Comparison of ENCODE assay signal across 8 cellular contexts in the genomic region with DNA sequence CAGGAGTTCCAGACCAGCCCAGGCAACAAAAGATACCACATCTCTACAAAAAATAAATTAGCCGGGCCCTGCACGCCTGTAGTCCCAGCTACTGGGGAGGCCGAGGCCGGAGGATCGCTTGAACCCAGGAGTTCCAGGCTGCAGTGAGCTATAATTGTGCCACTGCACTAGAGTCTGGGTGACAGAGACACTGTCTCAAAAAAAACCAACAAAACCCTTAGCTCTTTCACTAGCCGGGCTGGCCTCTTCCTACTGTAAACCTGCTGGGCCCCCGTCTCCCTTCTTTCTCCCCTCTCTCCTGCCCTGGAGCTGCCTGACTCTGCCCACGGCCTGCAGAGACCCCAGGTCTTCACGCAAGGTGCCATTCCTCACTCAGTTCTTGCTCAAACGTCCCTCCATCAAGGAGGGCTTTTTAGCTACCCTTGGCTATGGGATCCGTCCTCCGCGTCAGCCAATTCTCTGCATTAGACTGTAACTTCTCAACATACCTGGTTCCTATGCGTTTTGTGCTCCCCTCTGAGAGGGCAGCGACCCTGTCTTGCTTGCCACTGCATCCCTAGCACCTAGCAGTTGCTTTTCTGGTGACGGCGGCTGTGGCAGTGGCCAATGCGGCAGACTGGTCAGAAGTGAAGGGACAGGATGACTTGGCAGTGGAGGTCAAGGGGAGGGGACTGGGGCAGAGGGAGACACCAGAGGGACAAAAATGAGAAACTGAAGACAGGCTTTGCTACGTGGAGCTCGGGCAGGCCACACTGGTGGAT. TPM values are rescaled to one million over a fixed set of nuclear protein-coding genes. Genes with fewer than 3 reads are reported as not detected.
DNase-seq lines count a peak whose midpoint lies in the region; ATAC-seq, FAIRE-seq and TF ChIP-seq lines count a peak whose summit lies in the region.
"Had no signal": no experiment of that assay in that cellular context is flagged by ENCODE, and none has a peak within 500 bp of the region (broad histone marks: within the 10 kb centered on the region; RNA-seq: fewer than 3 reads in every experiment).

No MANE protein-coding gene starts in this region.

- peak overlapping the region; percentile 88 for H3K4me2 ChIP-seq in HCT116 (ENCODE audit: low read length)
- no peak overlapping the region for H3K4me2 ChIP-seq in astrocyte (ENCODE audit: low read length)

- H3K27me3 Mint-ChIP-seq in Caco-2 (ENCODE audit: insufficient read depth, unreplicated experiment) (no peaks in the 10 kb centered on the region), astrocyte (ENCODE audit: low read depth, unreplicated experiment) (peaks cover 19% of the 10 kb centered on the region), nephron (ENCODE audit: low read depth) (peaks cover 59% of the 10 kb centered on the region)

- no peaks in the 10 kb centered on the region for H3K9me3 ChIP-seq in Caco-2
- H3K9me3 ChIP-seq in HCT116 (ENCODE audit: control insufficient read depth in 1 of 2, insufficient read depth in 1 of 2, low read depth in 1 of 2, low read length in 2 of 2) = no peaks in the 10 kb centered on the region
- H3K9me3 ChIP-seq in astrocyte (ENCODE audit: insufficient read depth, low read depth, low read length) = no peaks in the 10 kb centered on the region

- H3K36me3 ChIP-seq in Caco-2 (ENCODE audit: control insufficient read depth, insufficient read depth, low read length) (no peaks in the 10 kb centered on the region; the same call in 1 of the 2 replicates), HCT116 (ENCODE audit: control insufficient read depth in 1 of 2, insufficient read depth in 2 of 2, low read length in 2 of 2) (peaks cover 17% of the 10 kb centered on the region in 2 experiments; a peak in 3 of 4 replicates), astrocyte (ENCODE audit: insufficient read depth, low read length) (peaks cover 17% of the 10 kb centered on the region)

- H3K4me3 ChIP-seq in Caco-2 (ENCODE audit: low read depth, low read length) (no peak overlapping the region), HCT116 (replicated peaks in 1 of 2; ENCODE audit: low read depth in 1 of 2, low read length in 2 of 2) (peak overlapping the region; percentile 48 to 62; a peak in 3 of 4 replicates), astrocyte (ENCODE audit: insufficient read depth, low read depth, low read length) (no peak overlapping the region)

- intact Hi-C loops in Caco-2 (cut with micrococcal nuclease; ENCODE audit: unreplicated experiment) (no loop called here), HCT116 (cut with micrococcal nuclease) (no loop called here), Right ventricle myocardium inferior (cut with DNase I) (no loop called here)

- H4K20me1 ChIP-seq in HCT116 (ENCODE audit: insufficient read depth) (no peaks in the 10 kb centered on the region), astrocyte (ENCODE audit: insufficient read depth, low read length) (peaks cover 39% of the 10 kb centered on the region)

- H3K27me3 ChIP-seq in Caco-2 (replicated peaks; ENCODE audit: control insufficient read depth, insufficient read depth, low read length) = no peaks in the 10 kb centered on the region
- H3K27me3 ChIP-seq in HCT116 (ENCODE audit: insufficient read depth, low read length) = no peaks in the 10 kb centered on the region
- H3K27me3 ChIP-seq in astrocyte (ENCODE audit: insufficient read depth, low read length) = peaks cover 20% of the 10 kb centered on the region

- TF ChIP-seq RAD21 in HCT116 (IDR thresholded peaks at IDR 0.05; ENCODE audit: low read depth) = no peak

- no peak overlapping the region for H3K27ac ChIP-seq in HCT116 (ENCODE audit: low read depth, low read length)
- H3K27ac ChIP-seq in astrocyte (ENCODE audit: low read depth, low read length) = no peak overlapping the region

- H3K4me1 ChIP-seq in Caco-2 (peaks cover 9% of the 10 kb centered on the region; the same call in 1 of the 2 replicates), HCT116 (ENCODE audit: control insufficient read depth in 1 of 2, insufficient read depth in 2 of 2, low read length in 2 of 2) (peaks cover 2 to 31% of the 10 kb centered on the region in 2 experiments; a peak in 3 of 4 replicates), astrocyte (ENCODE audit: insufficient read depth, low read length) (peaks cover 6% of the 10 kb centered on the region)

- DNase-seq in Caco-2 = no peak
- DNase-seq in HCT116 (ENCODE audit: low read depth, low spot score) = no peak
- no peak for DNase-seq in astrocyte (ENCODE audit: low read depth)
- no peak for DNase-seq in NK-92 treated with Interleukin-12 subunit alpha and Interleukin-12 subunit beta, amount 100 ng/mL, for 24 hours (lab: John Stamatoyannopoulos, UW)
- DNase-seq in Right ventricle myocardium inferior (ENCODE audit: missing footprints) = no peak
- DNase-seq: kidney had no signal

- no peaks in the 10 kb centered on the region for H3K9me2 ChIP-seq in HCT116 (ENCODE audit: insufficient read depth)

- CTCF ChIA-PET in Caco-2 (lab: Charles Lee) (interaction anchor here (1.1 kb wide), 1 partner anchor 150 kb away, joined by 5 read pairs; no protein-coding TSS in a partner anchor), HCT116 (lab: Charles Lee) (no interaction called here)

- TF ChIP-seq CTCF in Caco-2 (IDR thresholded peaks at IDR 0.05; ENCODE audit: insufficient read depth in 1 of 2, low read depth in 1 of 2, low read length in 1 of 2, severe bottlenecking in 1 of 2, unreplicated experiment in 1 of 2) (no peak), HCT116 (IDR thresholded peaks at IDR 0.05 in 2 of 3, conservative IDR thresholded peaks at IDR 0.05 in 1 of 3; ENCODE audit: borderline replicate concordance in 1 of 3, insufficient read depth in 1 of 3, low read depth in 2 of 3, low read length in 2 of 3) (no peak), astrocyte (IDR thresholded peaks at IDR 0.05; ENCODE audit: insufficient read depth, low read depth, low read length) (no peak), nephron (IDR thresholded peaks at IDR 0.05; ENCODE audit: unreplicated experiment in 3 of 3) (no peak)

- H3K36me3 Mint-ChIP-seq in Caco-2 (ENCODE audit: insufficient read depth, unreplicated experiment) (peaks cover 57% of the 10 kb centered on the region), astrocyte (ENCODE audit: low read depth, unreplicated experiment) (peaks cover 9% of the 10 kb centered on the region), nephron (ENCODE audit: low read depth) (peaks cover 21% of the 10 kb centered on the region)

- H3K9me3 Mint-ChIP-seq in Caco-2 (ENCODE audit: unreplicated experiment) = no peaks in the 10 kb centered on the region
- H3K9me3 Mint-ChIP-seq in astrocyte (ENCODE audit: unreplicated experiment) = peaks cover 2% of the 10 kb centered on the region
- H3K9me3 Mint-ChIP-seq in nephron = no peaks in the 10 kb centered on the region

- peak overlapping the region; percentile 65; the same call in 1 of the 2 replicates for H3K9ac ChIP-seq in HCT116 (ENCODE audit: low read length)
- H3K9ac ChIP-seq in astrocyte (ENCODE audit: low read length) = no peak overlapping the region

- POLR2A ChIA-PET in Caco-2 (lab: Charles Lee) (interaction anchor here (0.6 kb wide), 1 partner anchor 737 kb away, joined by 3 read pairs; no protein-coding TSS in a partner anchor), HCT116 (lab: Charles Lee) (no interaction called here)

- ATAC-seq in HCT116 (no peak), HG03280 (IDR thresholded peaks at IDR 0.05; ENCODE audit: unreplicated experiment) (no peak), Right ventricle myocardium inferior (no peak)

- RAD21 ChIA-PET in HCT116 (lab: Charles Lee; ENCODE audit: low non-redundant PET in 1 of 2, low total read pairs in 2 of 2, uncharacterized antibody in 2 of 2, unreplicated experiment in 2 of 2) = no interaction called here

- H3K4me3 Mint-ChIP-seq in Caco-2 (ENCODE audit: unreplicated experiment) (peak overlapping the region; percentile 64), astrocyte (ENCODE audit: unreplicated experiment) (peak overlapping the region; percentile 78), nephron (peak overlapping the region; percentile 81 to 86 (median 82))

- H3K27ac Mint-ChIP-seq in Caco-2 (ENCODE audit: unreplicated experiment) (peak overlapping the region; percentile 42), astrocyte (ENCODE audit: unreplicated experiment) (peak overlapping the region; percentile 53), nephron (no peak overlapping the region)

- FAIRE-seq in astrocyte (lab: Jason Lieb, UNC) = no peak
- FAIRE-seq: kidney had no signal

- TF ChIP-seq POLR2A in HCT116 (IDR thresholded peaks at IDR 0.05; ENCODE audit: borderline replicate concordance, extremely low read depth, insufficient read depth, insufficient read length) = no peak

- no peak overlapping the region for H2AFZ ChIP-seq in HCT116 (ENCODE audit: low read depth, low read length, poor library complexity, severe bottlenecking)
- H2AFZ ChIP-seq in astrocyte (ENCODE audit: low read depth, low read length) = no peak overlapping the region

- BruUV-seq in Caco-2 (replicated peaks; lab: Mats Ljungman, UMichigan) (no TSS peak), HCT116 (replicated peaks; lab: Mats Ljungman, UMichigan) (TSS peak; percentile 35)

- H3K79me2 ChIP-seq in HCT116 (ENCODE audit: insufficient read depth, low read length) (peaks cover 2% of the 10 kb centered on the region; the same call in 1 of the 2 replicates), astrocyte (ENCODE audit: insufficient read depth, low read length) (no peaks in the 10 kb centered on the region)

- peaks cover 7% of the 10 kb centered on the region for H3K4me1 Mint-ChIP-seq in Caco-2 (ENCODE audit: low read depth, unreplicated experiment)
- H3K4me1 Mint-ChIP-seq in astrocyte (ENCODE audit: low read depth, unreplicated experiment) = no peaks in the 10 kb centered on the region
- H3K4me1 Mint-ChIP-seq in nephron = peaks cover 5% of the 10 kb centered on the region

TF ChIP-seq in HCT116, 20 proteins besides CTCF, POLR2A, EP300 and RAD21 (continues in another document):
- TF ChIP-seq POLR2AphosphoS5 (IDR thresholded peaks at IDR 0.05; ENCODE audit: low read depth, low read length) = no peak
- no peak for TF ChIP-seq SIN3A (IDR thresholded peaks at IDR 0.05; ENCODE audit: low read depth)
- no peak for TF ChIP-seq SP1 (IDR thresholded peaks at IDR 0.05; ENCODE audit: low read depth)
- no peak for TF ChIP-seq EZH2 (IDR thresholded peaks at IDR 0.05)

RNA-seq across cellular contexts. Expression of gene B3GNT4, which starts 1.5 kb away (rescaled TPM):
- total RNA-seq in Caco-2 (2022) (2.2 and 3.8 TPM in 2 replicates), HCT116 (2021; ENCODE audit: unreplicated experiment) (7.1 TPM), astrocyte (0.54 and 0.62 TPM in 2 replicates), Right ventricle myocardium inferior (not detected)
- polyA plus RNA-seq in HCT116 (2012) = 10.1 and 12.1 TPM in 2 replicates

RNA-seq across cellular contexts. Expression of gene DIABLO, which starts 20.8 kb away (rescaled TPM):
- total RNA-seq in Caco-2 (2022) = 76.1 and 86.6 TPM in 2 replicates
- total RNA-seq in HCT116 (2021; ENCODE audit: unreplicated experiment) = 60.1 TPM
- polyA plus RNA-seq in HCT116 (2012) = 47.7 and 58.1 TPM in 2 replicates
- 87.6 and 91.6 TPM in 2 replicates for total RNA-seq in astrocyte
- 28.2 TPM for total RNA-seq in Right ventricle myocardium inferior

RNA-seq across cellular contexts. Expression of gene LRRC43, which starts 22.1 kb away (rescaled TPM):
- 0.34 TPM in 1 of 2 replicates, not detected in the other for total RNA-seq in Caco-2 (2022)
- not detected for total RNA-seq in HCT116 (2021; ENCODE audit: unreplicated experiment)
- polyA plus RNA-seq in HCT116 (2012) = not detected in 2 replicates
- 0.72 and 0.73 TPM in 2 replicates for total RNA-seq in astrocyte
- 0.70 TPM for total RNA-seq in Right ventricle myocardium inferior

RNA-seq across cellular contexts. Expression of gene IL31, which starts 31.0 kb away (rescaled TPM):
- total RNA-seq in Caco-2 (2022) (not detected in 2 replicates), HCT116 (2021; ENCODE audit: unreplicated experiment) (not detected), astrocyte (not detected in 2 replicates), Right ventricle myocardium inferior (not detected)
- not detected in 2 replicates for polyA plus RNA-seq in HCT116 (2012)
- total RNA-seq: kidney had no signal

Comparison
In these comparisons a context has a peak if more than half of its experiments do, and no peak if none do; other contexts are left out.
1. H3K4me3 ChIP-seq: peak in HCT116 (2 of 2); none in Caco-2 (single experiment) and astrocyte (single experiment).
2. H3K27ac Mint-ChIP-seq: peak in Caco-2 (single experiment) and astrocyte (single experiment); none in nephron (0 of 3).
3. Peak in every context shown above with its lines, with median percentiles within 50 percentile points of each other: H3K4me3 Mint-ChIP-seq.